12 cellular contexts compared by ENCODE assay signal in genomic region chr20:46293084-46293483, GRCh38. TPM values are rescaled to one million over a fixed set of nuclear protein-coding genes. Genes with fewer than 3 reads are reported as not detected.
DNase-seq lines count a peak whose midpoint lies in the region; ATAC-seq, FAIRE-seq and TF ChIP-seq lines count a peak whose summit lies in the region.
"Had no signal": no experiment of that assay in that cellular context is flagged by ENCODE, and none has a peak within 500 bp of the region (broad histone marks: within the 10 kb centered on the region; RNA-seq: fewer than 3 reads in every experiment).

No MANE protein-coding gene starts in this region.

- no peak overlapping the region for H3K27ac ChIP-seq in astrocyte (ENCODE audit: low read depth, low read length)
- no peak overlapping the region for H3K27ac ChIP-seq in kidney (ENCODE audit: low read depth in 2 of 2, low read length in 2 of 2)
- no peak overlapping the region for H3K27ac ChIP-seq in CD8-positive, alpha-beta memory T cell (ENCODE audit: low read depth, low read length)
- H3K27ac ChIP-seq: esophagus muscularis mucosa, neutrophil had no signal

- no peak overlapping the region for H3K4me3 Mint-ChIP-seq in astrocyte (ENCODE audit: unreplicated experiment)
- H3K4me3 Mint-ChIP-seq in CD8-positive, alpha-beta memory T cell = no peak overlapping the region
- H3K4me3 Mint-ChIP-seq: activated T-cell treated with anti-CD3 and anti-CD28 coated beads, Interleukin-2, amount 50 U/mL, for 72 hours had no signal

- peaks cover 64% of the 10 kb centered on the region for H3K27me3 Mint-ChIP-seq in astrocyte (ENCODE audit: low read depth, unreplicated experiment)
- peaks cover 53 to 57% of the 10 kb centered on the region in 2 donors for H3K27me3 Mint-ChIP-seq in CD8-positive, alpha-beta memory T cell

- no peaks in the 10 kb centered on the region for H3K4me1 Mint-ChIP-seq in astrocyte (ENCODE audit: low read depth, unreplicated experiment)
- no peaks in the 10 kb centered on the region for H3K4me1 Mint-ChIP-seq in CD8-positive, alpha-beta memory T cell

- FAIRE-seq in astrocyte (lab: Jason Lieb, UNC) (no peak), kidney (lab: Jason Lieb, UNC) (no peak)

- TF ChIP-seq CTCF in astrocyte (IDR thresholded peaks at IDR 0.05; ENCODE audit: insufficient read depth, low read depth, low read length) (no peak), kidney (IDR thresholded peaks at IDR 0.05; ENCODE audit: borderline replicate concordance, extremely low read depth, insufficient read depth) (no peak)

- H3K4me2 ChIP-seq in astrocyte (ENCODE audit: low read length) = no peak overlapping the region

- intact Hi-C loops in kidney (cut with DNase I) = no loop called here

- POLR2A ChIA-PET in CD8-positive, alpha-beta memory T cell (lab: Charles Lee) = no interaction called here

- H3K36me3 ChIP-seq in astrocyte (ENCODE audit: insufficient read depth, low read length) (no peaks in the 10 kb centered on the region), kidney (ENCODE audit: control insufficient read depth in 1 of 2, insufficient read depth in 2 of 2, low read length in 2 of 2) (no peaks in the 10 kb centered on the region)
- no peaks in the 10 kb centered on the region for H3K36me3 ChIP-seq in CD8-positive, alpha-beta memory T cell (ENCODE audit: insufficient read depth, low read length)
- H3K36me3 ChIP-seq: esophagus muscularis mucosa, neutrophil had no signal

- H3K9ac ChIP-seq in astrocyte (ENCODE audit: low read length) (no peak overlapping the region), kidney (ENCODE audit: low read length in 2 of 2) (no peak overlapping the region)

- no peaks in the 10 kb centered on the region for H4K20me1 ChIP-seq in astrocyte (ENCODE audit: insufficient read depth, low read length)

- H2AFZ ChIP-seq in astrocyte (ENCODE audit: low read depth, low read length) = no peak overlapping the region

- ATAC-seq in GM19455 (IDR thresholded peaks at IDR 0.05; ENCODE audit: unreplicated experiment) = no peak
- ATAC-seq: activated T-cell treated with anti-CD3 and anti-CD28 coated beads, Interleukin-2, amount 50 U/mL, for 72 hours had no signal

- H3K27me3 ChIP-seq in astrocyte (ENCODE audit: insufficient read depth, low read length) = peaks cover 13% of the 10 kb centered on the region
- H3K27me3 ChIP-seq in CD8-positive, alpha-beta memory T cell (ENCODE audit: insufficient read depth, low read length, poor library complexity, severe bottlenecking) = no peaks in the 10 kb centered on the region

- no peak overlapping the region for H3K4me3 ChIP-seq in astrocyte (ENCODE audit: insufficient read depth, low read depth, low read length)
- H3K4me3 ChIP-seq in kidney (ENCODE audit: low read length in 2 of 2) = no peak overlapping the region
- no peak overlapping the region for H3K4me3 ChIP-seq in CD8-positive, alpha-beta memory T cell (ENCODE audit: low read length)
- H3K4me3 ChIP-seq: esophagus muscularis mucosa had no signal

- CTCF ChIA-PET in CD8-positive, alpha-beta memory T cell (lab: Charles Lee) = no interaction called here

- H3K4me1 ChIP-seq in astrocyte (ENCODE audit: insufficient read depth, low read length) (no peaks in the 10 kb centered on the region), kidney (ENCODE audit: control insufficient read depth in 1 of 2, insufficient read depth in 1 of 2, low read depth in 1 of 2, low read length in 2 of 2) (no peaks in the 10 kb centered on the region)
- no peaks in the 10 kb centered on the region for H3K4me1 ChIP-seq in CD8-positive, alpha-beta memory T cell (ENCODE audit: insufficient read depth, low read length)
- H3K4me1 ChIP-seq: esophagus muscularis mucosa had no signal

- no peaks in the 10 kb centered on the region for H3K36me3 Mint-ChIP-seq in astrocyte (ENCODE audit: low read depth, unreplicated experiment)
- H3K36me3 Mint-ChIP-seq in CD8-positive, alpha-beta memory T cell = no peaks in the 10 kb centered on the region

- H3K79me2 ChIP-seq in astrocyte (ENCODE audit: insufficient read depth, low read length) = no peaks in the 10 kb centered on the region

- H3K9me3 ChIP-seq in astrocyte (ENCODE audit: insufficient read depth, low read depth, low read length) (no peaks in the 10 kb centered on the region), kidney (ENCODE audit: control insufficient read depth in 1 of 2, low read length in 2 of 2) (no peaks in the 10 kb centered on the region)
- no peaks in the 10 kb centered on the region for H3K9me3 ChIP-seq in CD8-positive, alpha-beta memory T cell (ENCODE audit: low read length)
- H3K9me3 ChIP-seq: esophagus muscularis mucosa, neutrophil had no signal

- no peaks in the 10 kb centered on the region for H3K9me3 Mint-ChIP-seq in astrocyte (ENCODE audit: unreplicated experiment)
- no peaks in the 10 kb centered on the region for H3K9me3 Mint-ChIP-seq in CD8-positive, alpha-beta memory T cell
- H3K9me3 Mint-ChIP-seq: activated T-cell treated with anti-CD3 and anti-CD28 coated beads, Interleukin-2, amount 50 U/mL, for 72 hours had no signal

- H3K27ac Mint-ChIP-seq in astrocyte (ENCODE audit: unreplicated experiment) = no peak overlapping the region
- H3K27ac Mint-ChIP-seq in CD8-positive, alpha-beta memory T cell = no peak overlapping the region
- H3K27ac Mint-ChIP-seq: activated T-cell treated with anti-CD3 and anti-CD28 coated beads, Interleukin-2, amount 50 U/mL, for 72 hours had no signal

- peak; percentile 33 for DNase-seq in EL
- DNase-seq in LoVo (ENCODE audit: low spot score) = peak; percentile 24
- peak; percentile 38 for DNase-seq in astrocyte (ENCODE audit: low read depth)
- DNase-seq in kidney = peak; percentile 2
- DNase-seq in stimulated activated naive CD4-positive, alpha-beta T cell treated with Interleukin-2 at 50 U/mL for 16 hours (lab: John Stamatoyannopoulos, UW) = no peak
- no peak for DNase-seq in CD8-positive, alpha-beta memory T cell
- DNase-seq in NCI-H1092 treated with DMSO at 0.1 percent for 48 hours (lab: John Stamatoyannopoulos, UW) = no peak
- DNase-seq: activated T-cell treated with anti-CD3 and anti-CD28 coated beads, Interleukin-2, amount 50 U/mL, for 72 hours; Right ventricle myocardium superior had no signal

RNA-seq across cellular contexts. Expression of gene CDH22, which starts 15.2 kb away (rescaled TPM):
- total RNA-seq in astrocyte (0.17 TPM in 1 of 2 replicates, not detected in the other), kidney (1.6 TPM)
- polyA plus RNA-seq in kidney (ENCODE audit: insufficient read depth, low read depth, low replicate concordance) = 0.19 TPM
- total RNA-seq in CD8-positive, alpha-beta memory T cell = not detected
- not detected for polyA plus RNA-seq in CD8-positive, alpha-beta memory T cell
- total RNA-seq: activated T-cell treated with anti-CD3 and anti-CD28 coated beads, Interleukin-2, amount 50 U/mL, for 72 hours had no signal

Comparison
In these comparisons a context has a peak if more than half of its experiments do, and no peak if none do; other contexts are left out.
1. DNase-seq: peak in EL (single experiment), LoVo (single experiment), astrocyte (single experiment) and kidney (single experiment); none in stimulated activated naive CD4-positive, alpha-beta T cell treated with Interleukin-2 at 50 U/mL for 16 hours (single experiment), CD8-positive, alpha-beta memory T cell (0 of 5) and NCI-H1092 treated with DMSO at 0.1 percent for 48 hours (single experiment).